ENCODE assay signal across 24 cellular contexts in genomic region chr17:63704836-63705235, GRCh38. TPM values are rescaled to one million over a fixed set of nuclear protein-coding genes. Genes with fewer than 3 reads are reported as not detected.
DNase-seq lines count a peak whose midpoint lies in the region; ATAC-seq and TF ChIP-seq lines count a peak whose summit lies in the region.
"Had no signal": no experiment of that assay in that cellular context is flagged by ENCODE, and none has a peak within 500 bp of the region (broad histone marks: within the 10 kb centered on the region; RNA-seq: fewer than 3 reads in every experiment).

No MANE protein-coding gene starts in this region.

- no peaks in the 10 kb centered on the region for H4K20me1 ChIP-seq in osteoblast (ENCODE audit: insufficient read depth, low read length)

- H3K27ac Mint-ChIP-seq in activated CD4-positive, alpha-beta T cell treated with anti-CD3 and anti-CD28 coated beads, Interleukin-2, amount 10 ng/mL, durations not matched to agents 24 days and 14 days, result no peak overlapping the region
- peak overlapping the region; percentile 87 to 90 for H3K27ac Mint-ChIP-seq in effector memory CD8-positive, alpha-beta T cell

- H3K27ac ChIP-seq in osteoblast (ENCODE audit: low read depth, low read length), result no peak overlapping the region
- H3K27ac ChIP-seq: esophagus muscularis mucosa, GM23248, hepatocyte, lower lobe of right lung, tibial artery had no signal

- no peak for TF ChIP-seq CTCF in osteoblast (IDR thresholded peaks at IDR 0.05; ENCODE audit: extremely low read depth, low read depth, low read length)

- no peaks in the 10 kb centered on the region for H3K79me2 ChIP-seq in osteoblast (ENCODE audit: insufficient read depth, low read length)
- H3K79me2 ChIP-seq: hepatocyte had no signal

- H3K9me3 ChIP-seq in osteoblast (ENCODE audit: low read depth, low read length), result no peaks in the 10 kb centered on the region
- H3K9me3 ChIP-seq: esophagus muscularis mucosa, lower lobe of right lung, tibial artery had no signal

- no peak for ATAC-seq in effector memory CD8-positive, alpha-beta T cell (replicated peaks)
- ATAC-seq: HepG2, lower lobe of right lung, PC-3 had no signal

- no peak overlapping the region for H3K4me2 ChIP-seq in osteoblast (ENCODE audit: insufficient read depth, low read length)
- H3K4me2 ChIP-seq: hepatocyte had no signal

- no peak overlapping the region for H3K4me3 ChIP-seq in H7 (ENCODE audit: insufficient read depth, low read depth, low read length)
- no peak overlapping the region for H3K4me3 ChIP-seq in osteoblast (ENCODE audit: insufficient read depth, low read length)
- H3K4me3 ChIP-seq: esophagus muscularis mucosa, GM23248, hepatocyte, lower lobe of right lung, tibial artery had no signal

- no peaks in the 10 kb centered on the region for H3K9me3 Mint-ChIP-seq in activated CD4-positive, alpha-beta T cell treated with anti-CD3 and anti-CD28 coated beads, Interleukin-2, amount 10 ng/mL, durations not matched to agents 24 days and 14 days
- H3K9me3 Mint-ChIP-seq in effector memory CD8-positive, alpha-beta T cell, result no peaks in the 10 kb centered on the region
- H3K9me3 Mint-ChIP-seq: activated T-helper 1 cell treated with anti-CD3 and anti-CD28 coated beads, Interleukin-12 subunit alpha, Interleukin-12 subunit beta, Interleukin-2, Interleukin-4 antibody, amounts not matched to agents 30 ng/mL and 10 ng/mL and 1 ng/mL, durations not matched to agents 14 hours and 24 hours and 36 hours; brain had no signal

- H3K36me3 Mint-ChIP-seq in activated CD4-positive, alpha-beta T cell treated with anti-CD3 and anti-CD28 coated beads, Interleukin-2, amount 10 ng/mL, durations not matched to agents 24 days and 14 days (ENCODE audit: low read depth), result peaks cover 48% of the 10 kb centered on the region
- H3K36me3 Mint-ChIP-seq in effector memory CD8-positive, alpha-beta T cell (ENCODE audit: insufficient read depth), result peaks cover 51% of the 10 kb centered on the region

- H3K4me1 Mint-ChIP-seq in activated CD4-positive, alpha-beta T cell treated with anti-CD3 and anti-CD28 coated beads, Interleukin-2, amount 10 ng/mL, durations not matched to agents 24 days and 14 days, result peaks cover 63% of the 10 kb centered on the region
- H3K4me1 Mint-ChIP-seq in effector memory CD8-positive, alpha-beta T cell (ENCODE audit: low read depth in 2 of 2), result peaks cover 70% of the 10 kb centered on the region in 2 donors

- no peak for DNase-seq in activated CD4-positive, alpha-beta T cell treated with anti-CD3 and anti-CD28 coated beads, Interleukin-2, amount 10 ng/mL, durations not matched to agents 24 days and 14 days
- no peak for DNase-seq in activated CD4-positive, alpha-beta T cell treated with anti-CD3 and anti-CD28 coated beads for 48 hours
- peak; percentile 40 for DNase-seq in H7
- no peak for DNase-seq in effector memory CD8-positive, alpha-beta T cell
- DNase-seq in osteoblast (ENCODE audit: insufficient read length, low spot score, missing footprints), result peak; percentile 80
- DNase-seq in superior temporal gyrus (ENCODE audit: extremely low spot score), result no peak
- DNase-seq in NCI-H1092 (lab: John Stamatoyannopoulos, UW), result no peak
- DNase-seq in C1 segment of cervical spinal cord (lab: John Stamatoyannopoulos, UW), result no peak
- DNase-seq: activated CD4-positive, CD25-positive, alpha-beta regulatory T cell; activated CD8-positive, alpha-beta memory T cell treated with anti-CD3 and anti-CD28 coated beads for 24 hours; BE2C; GM23248; lower lobe of right lung; NCI-H1105; NCI-H2029; NCI-H446 treated with DMSO at 0.1 percent for 48 hours; PC-3; small intestine; tibial artery had no signal

- H2AFZ ChIP-seq in osteoblast (ENCODE audit: low read length), result no peak overlapping the region
- H2AFZ ChIP-seq: GM23248, hepatocyte had no signal

- H3K27me3 ChIP-seq in H7 (ENCODE audit: control insufficient read depth, insufficient read depth, low read length) (peaks cover 6% of the 10 kb centered on the region; the same call in 1 of the 2 replicates), osteoblast (ENCODE audit: insufficient read depth, low read length) (no peaks in the 10 kb centered on the region)
- H3K27me3 ChIP-seq: BE2C, hepatocyte, tibial artery had no signal

- peak overlapping the region; percentile 49 for H3K4me3 Mint-ChIP-seq in activated CD4-positive, alpha-beta T cell treated with anti-CD3 and anti-CD28 coated beads, Interleukin-2, amount 10 ng/mL, durations not matched to agents 24 days and 14 days
- H3K4me3 Mint-ChIP-seq in effector memory CD8-positive, alpha-beta T cell, result peak overlapping the region in 1 of 2 donors; percentile 76

- intact Hi-C loops in activated CD4-positive, alpha-beta T cell treated with anti-CD3 and anti-CD28 coated beads, Interleukin-2, amount 10 ng/mL, durations not matched to agents 24 days and 14 days (cut with micrococcal nuclease), result no loop called here

- H3K36me3 ChIP-seq in H7 (replicated peaks; ENCODE audit: control insufficient read depth, insufficient read depth, low read length) (peaks cover 9% of the 10 kb centered on the region), osteoblast (ENCODE audit: insufficient read depth, low read length) (peaks cover 27% of the 10 kb centered on the region)

- H3K4me1 ChIP-seq in osteoblast (ENCODE audit: insufficient read depth, low read length), result peaks cover 8% of the 10 kb centered on the region

- H3K27me3 Mint-ChIP-seq in activated CD4-positive, alpha-beta T cell treated with anti-CD3 and anti-CD28 coated beads, Interleukin-2, amount 10 ng/mL, durations not matched to agents 24 days and 14 days, result no peaks in the 10 kb centered on the region
- H3K27me3 Mint-ChIP-seq in effector memory CD8-positive, alpha-beta T cell, result no peaks in the 10 kb centered on the region
- H3K27me3 Mint-ChIP-seq: brain had no signal

RNA-seq across cellular contexts. Expression of gene LIMD2, which starts 4.9 kb away (rescaled TPM):
- total RNA-seq in activated CD4-positive, alpha-beta T cell treated with anti-CD3 and anti-CD28 coated beads, Interleukin-2, amount 10 ng/mL, durations not matched to agents 24 days and 14 days, result 202 and 204 TPM in 2 replicates
- 116 and 190 TPM in 2 replicates for total RNA-seq in H7 (2014; rRNA removed; shearing (Covaris generic))
- 4.3 and 5.9 TPM in 2 replicates for total RNA-seq in osteoblast

RNA-seq across cellular contexts. Expression of gene STRADA, which starts 36.8 kb away (rescaled TPM):
- total RNA-seq in activated CD4-positive, alpha-beta T cell treated with anti-CD3 and anti-CD28 coated beads, Interleukin-2, amount 10 ng/mL, durations not matched to agents 24 days and 14 days, result 50.4 and 54.6 TPM in 2 replicates
- total RNA-seq in H7 (2014; rRNA removed; shearing (Covaris generic)), result 28.5 and 33.4 TPM in 2 replicates
- total RNA-seq in osteoblast, result 29.7 and 35.4 TPM in 2 replicates

Comparison
In these comparisons a context has a peak if more than half of its experiments do, and no peak if none do; other contexts are left out.
1. DNase-seq: peak in H7 (single experiment) and osteoblast (single experiment); none in activated CD4-positive, alpha-beta T cell treated with anti-CD3 and anti-CD28 coated beads, Interleukin-2, amount 10 ng/mL, durations not matched to agents 24 days and 14 days (single experiment), activated CD4-positive, alpha-beta T cell treated with anti-CD3 and anti-CD28 coated beads for 48 hours (single experiment), effector memory CD8-positive, alpha-beta T cell (0 of 3), superior temporal gyrus (single experiment), NCI-H1092 (single experiment) and C1 segment of cervical spinal cord (0 of 14).
2. RNA of gene LIMD2, which starts 4.9 kb away (total RNA-seq): 202 to 204 TPM in activated CD4-positive, alpha-beta T cell treated with anti-CD3 and anti-CD28 coated beads, Interleukin-2, amount 10 ng/mL, durations not matched to agents 24 days and 14 days and 116 to 190 TPM in H7; 4.3 to 5.9 TPM in osteoblast; every median in the first group is over 10 times any median in the second.